In the genomic region with DNA sequence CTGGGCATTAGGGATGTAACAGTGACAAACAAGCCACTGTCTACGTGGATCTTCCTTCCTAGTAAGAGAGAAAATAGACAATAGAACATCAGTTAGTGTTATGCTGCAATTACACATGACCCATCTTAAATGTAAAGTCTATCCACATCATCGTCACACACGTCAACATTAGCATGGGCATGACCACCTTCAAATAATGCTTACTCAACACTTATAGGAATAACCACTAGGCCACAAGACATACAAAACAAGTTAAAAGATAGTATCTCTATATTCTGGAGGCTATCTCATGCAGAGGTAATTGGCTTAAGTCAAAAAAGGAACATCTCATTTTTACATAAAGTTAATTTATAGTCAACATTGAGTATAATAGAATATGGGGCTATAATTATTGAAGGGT, we compare ENCODE assay signal across 1 cellular context.
TF ChIP-seq lines count a peak whose summit lies in the region.

No MANE protein-coding gene starts in this region.

TF ChIP-seq in HepG2, 621 proteins besides CTCF, POLR2A, EP300 and RAD21:
- TF ChIP-seq, protein P1, sequence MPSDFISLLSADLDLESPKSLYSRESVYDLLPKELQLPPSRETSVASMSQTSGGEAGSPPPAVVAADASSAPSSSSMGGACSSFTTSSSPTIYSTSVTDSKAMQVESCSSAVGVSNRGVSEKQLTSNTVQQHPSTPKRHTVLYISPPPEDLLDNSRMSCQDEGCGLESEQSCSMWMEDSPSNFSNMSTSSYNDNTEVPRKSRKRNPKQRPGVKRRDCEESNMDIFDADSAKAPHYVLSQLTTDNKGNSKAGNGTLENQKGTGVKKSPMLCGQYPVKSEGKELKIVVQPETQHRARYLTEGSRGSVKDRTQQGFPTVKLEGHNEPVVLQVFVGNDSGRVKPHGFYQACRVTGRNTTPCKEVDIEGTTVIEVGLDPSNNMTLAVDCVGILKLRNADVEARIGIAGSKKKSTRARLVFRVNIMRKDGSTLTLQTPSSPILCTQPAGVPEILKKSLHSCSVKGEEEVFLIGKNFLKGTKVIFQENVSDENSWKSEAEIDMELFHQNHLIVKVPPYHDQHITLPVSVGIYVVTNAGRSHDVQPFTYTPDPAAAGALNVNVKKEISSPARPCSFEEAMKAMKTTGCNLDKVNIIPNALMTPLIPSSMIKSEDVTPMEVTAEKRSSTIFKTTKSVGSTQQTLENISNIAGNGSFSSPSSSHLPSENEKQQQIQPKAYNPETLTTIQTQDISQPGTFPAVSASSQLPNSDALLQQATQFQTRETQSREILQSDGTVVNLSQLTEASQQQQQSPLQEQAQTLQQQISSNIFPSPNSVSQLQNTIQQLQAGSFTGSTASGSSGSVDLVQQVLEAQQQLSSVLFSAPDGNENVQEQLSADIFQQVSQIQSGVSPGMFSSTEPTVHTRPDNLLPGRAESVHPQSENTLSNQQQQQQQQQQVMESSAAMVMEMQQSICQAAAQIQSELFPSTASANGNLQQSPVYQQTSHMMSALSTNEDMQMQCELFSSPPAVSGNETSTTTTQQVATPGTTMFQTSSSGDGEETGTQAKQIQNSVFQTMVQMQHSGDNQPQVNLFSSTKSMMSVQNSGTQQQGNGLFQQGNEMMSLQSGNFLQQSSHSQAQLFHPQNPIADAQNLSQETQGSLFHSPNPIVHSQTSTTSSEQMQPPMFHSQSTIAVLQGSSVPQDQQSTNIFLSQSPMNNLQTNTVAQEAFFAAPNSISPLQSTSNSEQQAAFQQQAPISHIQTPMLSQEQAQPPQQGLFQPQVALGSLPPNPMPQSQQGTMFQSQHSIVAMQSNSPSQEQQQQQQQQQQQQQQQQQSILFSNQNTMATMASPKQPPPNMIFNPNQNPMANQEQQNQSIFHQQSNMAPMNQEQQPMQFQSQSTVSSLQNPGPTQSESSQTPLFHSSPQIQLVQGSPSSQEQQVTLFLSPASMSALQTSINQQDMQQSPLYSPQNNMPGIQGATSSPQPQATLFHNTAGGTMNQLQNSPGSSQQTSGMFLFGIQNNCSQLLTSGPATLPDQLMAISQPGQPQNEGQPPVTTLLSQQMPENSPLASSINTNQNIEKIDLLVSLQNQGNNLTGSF (CRISPR knock-in tag; IDR thresholded peaks at IDR 0.05) = no peak
- TF ChIP-seq MAFF (IDR thresholded peaks at IDR 0.05; ENCODE audit: low read depth, low read length) = peak; percentile 92
- TF ChIP-seq, protein P2, sequence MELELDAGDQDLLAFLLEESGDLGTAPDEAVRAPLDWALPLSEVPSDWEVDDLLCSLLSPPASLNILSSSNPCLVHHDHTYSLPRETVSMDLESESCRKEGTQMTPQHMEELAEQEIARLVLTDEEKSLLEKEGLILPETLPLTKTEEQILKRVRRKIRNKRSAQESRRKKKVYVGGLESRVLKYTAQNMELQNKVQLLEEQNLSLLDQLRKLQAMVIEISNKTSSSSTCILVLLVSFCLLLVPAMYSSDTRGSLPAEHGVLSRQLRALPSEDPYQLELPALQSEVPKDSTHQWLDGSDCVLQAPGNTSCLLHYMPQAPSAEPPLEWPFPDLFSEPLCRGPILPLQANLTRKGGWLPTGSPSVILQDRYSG (CRISPR knock-in tag; IDR thresholded peaks at IDR 0.05) = no peak
- TF ChIP-seq MAFK (conservative IDR thresholded peaks at IDR 0.05 in 1 of 2, IDR thresholded peaks at IDR 0.05 in 1 of 2; ENCODE audit: low read length in 2 of 2) = peak; percentile 91 to 95
